7 cellular contexts compared by ENCODE assay signal in the genomic region with DNA sequence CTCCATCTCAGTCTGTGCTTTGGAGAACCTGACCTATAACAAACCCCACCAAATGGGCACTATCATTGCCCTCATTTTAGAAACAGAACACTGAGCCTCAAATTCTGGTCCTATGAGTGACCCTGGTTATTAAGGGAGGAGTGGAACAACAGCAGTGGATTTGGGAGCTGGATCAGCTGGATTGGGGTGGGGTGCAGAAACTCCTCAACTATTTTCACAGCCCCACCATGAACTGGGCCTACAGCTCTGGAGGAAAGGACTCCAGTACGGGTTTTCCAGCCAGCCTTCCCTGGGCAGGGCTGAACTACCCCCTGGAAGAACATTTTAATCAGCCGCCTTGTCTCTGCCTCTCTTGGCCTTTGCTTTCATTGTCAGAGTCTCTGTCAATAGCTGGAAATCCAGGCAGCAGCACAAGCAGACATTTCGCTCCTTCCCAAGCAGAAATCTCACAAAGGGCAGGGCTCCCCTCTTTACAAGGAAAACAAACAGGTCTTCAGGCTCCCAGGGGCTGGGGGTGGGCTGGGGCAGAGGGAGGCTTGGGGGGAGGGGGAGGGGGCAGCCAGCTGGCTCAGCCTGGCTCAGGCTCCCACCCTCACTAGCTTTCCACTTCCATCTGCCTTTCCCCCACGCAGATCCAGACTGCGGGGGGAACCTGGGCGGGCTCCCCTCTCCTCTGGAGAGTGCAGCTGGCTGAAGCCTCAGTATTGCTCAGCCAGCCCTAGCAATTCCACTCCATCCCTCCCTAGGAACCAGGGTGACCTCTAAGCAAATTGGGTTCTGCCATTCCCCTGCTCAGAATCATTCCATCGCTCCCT. TPM values are rescaled to one million over a fixed set of nuclear protein-coding genes. Genes with fewer than 3 reads are reported as not detected.
DNase-seq lines count a peak whose midpoint lies in the region; ATAC-seq and TF ChIP-seq lines count a peak whose summit lies in the region.

No MANE protein-coding gene starts in this region.

- DNase-seq in NOMO-1 (lab: John Stamatoyannopoulos, UW; ENCODE audit: unreplicated experiment in 2 of 2) (peak; percentile 23 to 24), dorsolateral prefrontal cortex (peak in 7 of 10 donors; percentile 63 to 78 (median 75)), lung (ENCODE audit: low spot score) (no peak), upper lobe of right lung (no peak)
- DNase-seq in activated naive CD4-positive, alpha-beta T cell (lab: John Stamatoyannopoulos, UW), result no peak

- intact Hi-C loops in dorsolateral prefrontal cortex (cut with DNase I) (loop anchor here in 1 of 2 donors (1.0 to 2.0 kb wide), 2 partner anchors 10 to 219 kb away; no protein-coding TSS in a partner anchor), upper lobe of right lung (cut with DNase I) (no loop called here)

- H3K9me3 ChIP-seq in HUES64 (ENCODE audit: insufficient read depth, low read depth, low read length) (no peaks in the 10 kb centered on the region), lung (ENCODE audit: control insufficient read depth in 2 of 2, insufficient read depth in 1 of 2, low read length in 1 of 2) (no peaks in the 10 kb centered on the region), upper lobe of right lung (no peaks in the 10 kb centered on the region)

- H3K27me3 ChIP-seq in HUES64 (ENCODE audit: insufficient read depth, low read length) (peaks cover 10% of the 10 kb centered on the region; the same call in 1 of the 2 replicates), dorsolateral prefrontal cortex (peaks cover 0 to 2% (median 0%) of the 10 kb centered on the region in 45 donors), lung (ENCODE audit: control insufficient read depth, insufficient read depth) (no peaks in the 10 kb centered on the region), upper lobe of right lung (no peaks in the 10 kb centered on the region)

- no peak overlapping the region for H3K9ac ChIP-seq in HUES64 (ENCODE audit: low read depth, low read length)

- TF ChIP-seq CTCF in dorsolateral prefrontal cortex (IDR thresholded peaks at IDR 0.05 in 54 of 56, conservative IDR thresholded peaks at IDR 0.05 in 2 of 56; ENCODE audit: low read depth in 1 of 56, partially characterized antibody in 56 of 56), result peak in 3 of 56 donors; percentile 4 to 16 (median 12)
- no peak for TF ChIP-seq CTCF in lung (IDR thresholded peaks at IDR 0.05; ENCODE audit: control extremely low read depth, extremely low read depth)
- no peak for TF ChIP-seq CTCF in upper lobe of right lung (IDR thresholded peaks at IDR 0.05)

- peak overlapping the region; percentile 18 for H3K4me3 ChIP-seq in HUES64 (ENCODE audit: low read length)
- H3K4me3 ChIP-seq in dorsolateral prefrontal cortex, result peak overlapping the region in 39 of 59 donors; percentile 1 to 47 (median 18)
- H3K4me3 ChIP-seq in lung, result no peak overlapping the region
- H3K4me3 ChIP-seq in upper lobe of right lung, result peak overlapping the region; percentile 10

- ATAC-seq in lung (ENCODE audit: insufficient read depth, low FRiP score) (peak; percentile 68), upper lobe of right lung (peak; percentile 66), HG03135 (IDR thresholded peaks at IDR 0.05; ENCODE audit: unreplicated experiment) (no peak)

- H3K27ac ChIP-seq in HUES64 (ENCODE audit: low read depth, low read length), result peak overlapping the region; percentile 51; the same call in 1 of the 2 replicates
- peak overlapping the region in 56 of 59 donors; percentile 48 to 90 (median 76) for H3K27ac ChIP-seq in dorsolateral prefrontal cortex
- H3K27ac ChIP-seq in lung (ENCODE audit: low read depth in 1 of 2, low read length in 1 of 2), result peak overlapping the region; percentile 5 to 70
- peak overlapping the region; percentile 75 for H3K27ac ChIP-seq in upper lobe of right lung

- H3K4me1 ChIP-seq in HUES64 (ENCODE audit: insufficient read depth, low read length) (peaks cover 23% of the 10 kb centered on the region), lung (ENCODE audit: control insufficient read depth in 2 of 2, insufficient read depth in 2 of 2, low read length in 2 of 2) (peaks cover 0 to 7% of the 10 kb centered on the region in 2 donors), upper lobe of right lung (peaks cover 12% of the 10 kb centered on the region)

- WGBS in HUES64, result 2% methylated on average over 7 of the region's 7 CpGs
- 16 to 27% methylated on average over 7 of the region's 7 CpGs for WGBS in lung, 2 donors

- no peaks in the 10 kb centered on the region for H3K36me3 ChIP-seq in HUES64 (ENCODE audit: insufficient read depth, low read length)
- no peaks in the 10 kb centered on the region for H3K36me3 ChIP-seq in lung (ENCODE audit: control insufficient read depth in 2 of 2, insufficient read depth in 2 of 2, low read length in 2 of 2)
- H3K36me3 ChIP-seq in upper lobe of right lung, result no peaks in the 10 kb centered on the region

RNA-seq across cellular contexts. Expression of a gene that starts 13.7 kb away (rescaled TPM):
- polyA plus RNA-seq in HUES64 (2013, experiment 1 of 2), result 39.0 TPM
- polyA plus RNA-seq in HUES64 (2013, experiment 2 of 2), result 44.4 TPM
- total RNA-seq in dorsolateral prefrontal cortex (10 to 100 TPM; 22.5 to 97.6 (median 43.5) TPM), lung (10 to 100 TPM; 72.1 to 74.4 TPM), upper lobe of right lung (58.8 TPM)
- polyA plus RNA-seq in lung, result 10 to 100 TPM; 22.7 to 77.3 TPM

Comparison
In these comparisons a context has a peak if more than half of its experiments do, and no peak if none do; other contexts are left out.
1. DNase-seq: peak in NOMO-1 (2 of 2) and dorsolateral prefrontal cortex (7 of 10); none in lung (single experiment), upper lobe of right lung (single experiment) and activated naive CD4-positive, alpha-beta T cell (0 of 4).
2. Peak in every context shown above with its lines, with median percentiles within 50 percentile points of each other: H3K27ac ChIP-seq.